Comparison of ENCODE assay signal across 1 cellular context in the genomic region with DNA sequence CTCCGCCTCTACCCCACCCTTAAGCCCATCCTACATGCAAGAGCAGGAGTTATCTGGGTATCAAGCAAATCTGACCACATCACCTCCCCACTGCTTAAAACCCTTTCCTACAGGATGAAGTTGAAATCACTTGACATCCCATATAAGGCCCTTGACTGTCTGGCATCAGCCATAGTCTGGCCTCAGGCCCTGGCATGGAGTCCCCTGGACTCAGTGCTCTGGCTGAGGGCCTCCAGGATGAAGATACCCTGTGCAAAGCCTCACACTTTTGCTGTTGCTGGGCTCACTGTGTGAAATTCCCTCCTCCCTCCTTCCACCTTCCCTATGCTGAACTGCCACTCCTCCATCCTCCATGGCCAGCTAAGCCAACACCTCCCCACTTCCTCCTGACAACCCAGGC.
TF ChIP-seq lines count a peak whose summit lies in the region.

No MANE protein-coding gene starts in this region.

TF ChIP-seq in HepG2, 621 proteins besides CTCF, POLR2A, EP300 and RAD21 (continued from another document):
- TF ChIP-seq, protein P1, sequence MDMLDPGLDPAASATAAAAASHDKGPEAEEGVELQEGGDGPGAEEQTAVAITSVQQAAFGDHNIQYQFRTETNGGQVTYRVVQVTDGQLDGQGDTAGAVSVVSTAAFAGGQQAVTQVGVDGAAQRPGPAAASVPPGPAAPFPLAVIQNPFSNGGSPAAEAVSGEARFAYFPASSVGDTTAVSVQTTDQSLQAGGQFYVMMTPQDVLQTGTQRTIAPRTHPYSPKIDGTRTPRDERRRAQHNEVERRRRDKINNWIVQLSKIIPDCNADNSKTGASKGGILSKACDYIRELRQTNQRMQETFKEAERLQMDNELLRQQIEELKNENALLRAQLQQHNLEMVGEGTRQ (IDR thresholded peaks at IDR 0.05; ENCODE audit: low read depth, low read length) = no peak
- TF ChIP-seq, protein P1 (CRISPR knock-in tag; IDR thresholded peaks at IDR 0.05; ENCODE audit: borderline replicate concordance) = no peak
- no peak for TF ChIP-seq DR1 (CRISPR knock-in tag; IDR thresholded peaks at IDR 0.05)
- no peak for TF ChIP-seq HNRNPLL (IDR thresholded peaks at IDR 0.05; ENCODE audit: low read depth, low read length, poor library complexity, severe bottlenecking)
- no peak for TF ChIP-seq KLF13 (CRISPR knock-in tag; IDR thresholded peaks at IDR 0.05)
- TF ChIP-seq ZNF615 (CRISPR knock-in tag; IDR thresholded peaks at IDR 0.05; ENCODE audit: borderline replicate concordance) = no peak
- TF ChIP-seq ARNT (IDR thresholded peaks at IDR 0.05) = no peak
- TF ChIP-seq TOE1 (CRISPR knock-in tag; IDR thresholded peaks at IDR 0.05) = no peak
- TF ChIP-seq ZNF772 (CRISPR knock-in tag; IDR thresholded peaks at IDR 0.05) = no peak
- no peak for TF ChIP-seq SMC3 (IDR thresholded peaks at IDR 0.05; ENCODE audit: low read length)
- no peak for TF ChIP-seq ZNF780A (CRISPR knock-in tag; IDR thresholded peaks at IDR 0.05)
- no peak for TF ChIP-seq PAF1 (CRISPR knock-in tag; IDR thresholded peaks at IDR 0.05)
- no peak for TF ChIP-seq CREM (IDR thresholded peaks at IDR 0.05)
- no peak for TF ChIP-seq CREM (CRISPR knock-in tag; IDR thresholded peaks at IDR 0.05)
- no peak for TF ChIP-seq NFATC3 (CRISPR knock-in tag; IDR thresholded peaks at IDR 0.05)
- no peak for TF ChIP-seq EZH2 (conservative IDR thresholded peaks at IDR 0.05; ENCODE audit: low read depth, low read length)
